ENCODE assay signal across 1 cellular context in the genomic region with DNA sequence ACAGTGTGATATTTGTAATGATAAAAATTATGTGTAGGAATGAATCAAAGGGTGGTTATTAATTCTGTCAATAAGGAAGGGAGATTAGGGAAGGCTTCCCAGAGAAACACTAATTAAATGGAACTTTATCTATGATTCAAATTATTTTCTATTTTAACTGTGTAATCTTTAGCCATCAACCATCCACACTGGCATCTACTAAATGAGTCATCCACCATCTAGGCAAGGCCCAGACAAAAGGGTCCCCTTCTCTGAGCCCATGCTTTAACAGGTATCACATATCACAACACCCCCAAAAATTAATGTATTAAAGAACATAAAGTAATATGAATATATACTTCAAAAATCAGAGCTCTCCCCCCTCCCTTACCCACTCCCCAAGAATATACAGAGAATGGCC.
TF ChIP-seq lines count a peak whose summit lies in the region.

No MANE protein-coding gene starts in this region.

TF ChIP-seq in SK-N-SH treated with all-trans-retinoic acid at 6 μM for 48 hours, 23 proteins besides CTCF, POLR2A, EP300 and RAD21 (continued from another document):
- TF ChIP-seq POU6F1 (CRISPR knock-in tag; IDR thresholded peaks at IDR 0.05; ENCODE audit: borderline replicate concordance, low read depth) (no peak), ZNF565 (CRISPR knock-in tag; conservative IDR thresholded peaks at IDR 0.05; ENCODE audit: low read depth) (no peak)
